Comparison of ENCODE assay signal across 23 cellular contexts in genomic region chr13:73608157-73608516, GRCh38.
DNase-seq lines count a peak whose midpoint lies in the region; ATAC-seq and TF ChIP-seq lines count a peak whose summit lies in the region.
"Had no signal": no experiment of that assay in that cellular context is flagged by ENCODE, and none has a peak within 500 bp of the region (broad histone marks: within the 10 kb centered on the region; RNA-seq: fewer than 3 reads in every experiment).

No MANE protein-coding gene starts in this region.

- H3K4me1 Mint-ChIP-seq in activated naive CD4-positive, alpha-beta T cell treated with anti-CD3 and anti-CD28 coated beads, Interleukin-2, amount 10 ng/mL, durations not matched to agents 7 days and 5 days = peaks cover 4% of the 10 kb centered on the region

- H3K4me3 ChIP-seq in suprapubic skin = no peak overlapping the region
- H3K4me3 ChIP-seq in effector memory CD4-positive, alpha-beta T cell (ENCODE audit: insufficient read depth, low read depth, low read length, poor library complexity, severe bottlenecking) = no peak overlapping the region
- H3K4me3 ChIP-seq: adrenal gland, breast epithelium, coronary artery, heart left ventricle, SJCRH30, smooth muscle cell, transverse colon had no signal

- no peak for TF ChIP-seq POLR2A in suprapubic skin (IDR thresholded peaks at IDR 0.05)

- DNase-seq in HT-29 (ENCODE audit: low spot score) = peak; percentile 44
- DNase-seq in NCI-H2029 (lab: John Stamatoyannopoulos, UW) = peak; percentile 86
- DNase-seq in SHP77 treated with DMSO at 0.1 percent for 48 hours (lab: John Stamatoyannopoulos, UW) = peak; percentile 87
- DNase-seq in suprapubic skin (ENCODE audit: low spot score in 2 of 2) = no peak
- DNase-seq in activated naive CD4-positive, alpha-beta T cell treated with anti-CD3 and anti-CD28 coated beads, Interleukin-2, amount 10 ng/mL, durations not matched to agents 7 days and 5 days = no peak
- DNase-seq in effector memory CD4-positive, alpha-beta T cell = no peak
- DNase-seq: activated CD4-positive, alpha-beta T cell treated with anti-CD3 and anti-CD28 coated beads, Interleukin-2, amount 10 ng/mL, durations not matched to agents 7 days and 5 days; activated CD8-positive, alpha-beta memory T cell treated with anti-CD3 and anti-CD28 coated beads, Interleukin-2, amount 50 U/mL, for 48 hours; activated gamma-delta T cell; heart left ventricle; immature natural killer cell; NCI-H1048; SJCRH30; stimulated activated CD4-positive, alpha-beta T cell treated with anti-CD3 and anti-CD28 coated beads, Interleukin-2, amount 100 ng/mL, for 48 hours; stimulated activated naive CD8-positive, alpha-beta T cell treated with anti-CD3 and anti-CD28 coated beads, Interleukin-15, Interleukin-2, amounts not matched to agents 100 U/mL and 50 U/mL, for 24 hours; T-helper 1 cell; transverse colon had no signal

- TF ChIP-seq EP300 in suprapubic skin (IDR thresholded peaks at IDR 0.05) = no peak

- no peaks in the 10 kb centered on the region for H3K27me3 ChIP-seq in suprapubic skin
- H3K27me3 ChIP-seq in effector memory CD4-positive, alpha-beta T cell (replicated peaks; ENCODE audit: control insufficient read depth, insufficient read depth, low read length, poor library complexity, severe bottlenecking) = no peaks in the 10 kb centered on the region
- H3K27me3 ChIP-seq: adrenal gland, breast epithelium, heart left ventricle, neutrophil, SJCRH30, transverse colon had no signal

- no peak overlapping the region for H3K4me3 Mint-ChIP-seq in activated naive CD4-positive, alpha-beta T cell treated with anti-CD3 and anti-CD28 coated beads, Interleukin-2, amount 10 ng/mL, durations not matched to agents 7 days and 5 days
- H3K4me3 Mint-ChIP-seq: activated CD4-positive, alpha-beta T cell treated with anti-CD3 and anti-CD28 coated beads, Interleukin-2, amount 10 ng/mL, durations not matched to agents 7 days and 5 days; immature natural killer cell had no signal

- no peaks in the 10 kb centered on the region for H3K27me3 Mint-ChIP-seq in activated naive CD4-positive, alpha-beta T cell treated with anti-CD3 and anti-CD28 coated beads, Interleukin-2, amount 10 ng/mL, durations not matched to agents 7 days and 5 days
- H3K27me3 Mint-ChIP-seq: activated CD4-positive, alpha-beta T cell treated with anti-CD3 and anti-CD28 coated beads, Interleukin-2, amount 10 ng/mL, durations not matched to agents 7 days and 5 days had no signal

- peaks cover 16% of the 10 kb centered on the region for H3K4me1 ChIP-seq in suprapubic skin
- H3K4me1 ChIP-seq in effector memory CD4-positive, alpha-beta T cell (ENCODE audit: control insufficient read depth, insufficient read depth, low read length, poor library complexity, severe bottlenecking) = no peaks in the 10 kb centered on the region
- H3K4me1 ChIP-seq: adrenal gland, breast epithelium, heart left ventricle, SJCRH30 had no signal

- H3K27ac Mint-ChIP-seq in activated naive CD4-positive, alpha-beta T cell treated with anti-CD3 and anti-CD28 coated beads, Interleukin-2, amount 10 ng/mL, durations not matched to agents 7 days and 5 days = no peak overlapping the region
- H3K27ac Mint-ChIP-seq: activated CD4-positive, alpha-beta T cell treated with anti-CD3 and anti-CD28 coated beads, Interleukin-2, amount 10 ng/mL, durations not matched to agents 7 days and 5 days; immature natural killer cell had no signal

- H3K36me3 Mint-ChIP-seq in activated naive CD4-positive, alpha-beta T cell treated with anti-CD3 and anti-CD28 coated beads, Interleukin-2, amount 10 ng/mL, durations not matched to agents 7 days and 5 days = no peaks in the 10 kb centered on the region

- no peak for TF ChIP-seq CTCF in suprapubic skin (IDR thresholded peaks at IDR 0.05)

- CTCF ChIA-PET in activated naive CD4-positive, alpha-beta T cell treated with anti-CD3 and anti-CD28 coated beads, Interleukin-2, amount 10 ng/mL, durations not matched to agents 7 days and 5 days (lab: Charles Lee) = no interaction called here

- no peaks in the 10 kb centered on the region for H3K9me3 ChIP-seq in suprapubic skin
- no peaks in the 10 kb centered on the region for H3K9me3 ChIP-seq in effector memory CD4-positive, alpha-beta T cell (ENCODE audit: control insufficient read depth, low read length)
- H3K9me3 ChIP-seq: adrenal gland, neutrophil, SJCRH30 had no signal

- H3K9me3 Mint-ChIP-seq in activated naive CD4-positive, alpha-beta T cell treated with anti-CD3 and anti-CD28 coated beads, Interleukin-2, amount 10 ng/mL, durations not matched to agents 7 days and 5 days = peaks cover 2% of the 10 kb centered on the region

- H3K36me3 ChIP-seq in suprapubic skin = no peaks in the 10 kb centered on the region
- no peaks in the 10 kb centered on the region for H3K36me3 ChIP-seq in effector memory CD4-positive, alpha-beta T cell (ENCODE audit: control insufficient read depth, insufficient read depth, low read length)
- H3K36me3 ChIP-seq: adrenal gland, breast epithelium, heart left ventricle, neutrophil, SJCRH30, transverse colon had no signal

- 53% methylated on average over 2 of the region's 2 CpGs for WGBS in suprapubic skin

- no peak for ATAC-seq in HG02973 (IDR thresholded peaks at IDR 0.05; ENCODE audit: unreplicated experiment)
- ATAC-seq: heart left ventricle; stimulated activated naive CD8-positive, alpha-beta T cell treated with anti-CD3 and anti-CD28 coated beads, Interleukin-15, Interleukin-2, amounts not matched to agents 100 U/mL and 50 U/mL, for 24 hours had no signal

- peak overlapping the region; percentile 26 for H3K27ac ChIP-seq in suprapubic skin
- H3K27ac ChIP-seq in effector memory CD4-positive, alpha-beta T cell (ENCODE audit: insufficient read depth, low read length, poor library complexity, severe bottlenecking) = no peak overlapping the region
- H3K27ac ChIP-seq: adrenal gland, breast epithelium, coronary artery, heart left ventricle, neutrophil, SJCRH30, transverse colon had no signal

Comparison
In these comparisons a context has a peak if more than half of its experiments do, and no peak if none do; other contexts are left out.
1. DNase-seq: peak in HT-29 (single experiment), NCI-H2029 (single experiment) and SHP77 treated with DMSO at 0.1 percent for 48 hours (single experiment); none in suprapubic skin (0 of 2), activated naive CD4-positive, alpha-beta T cell treated with anti-CD3 and anti-CD28 coated beads, Interleukin-2, amount 10 ng/mL, durations not matched to agents 7 days and 5 days (single experiment) and effector memory CD4-positive, alpha-beta T cell (0 of 3).